In the genomic region with DNA sequence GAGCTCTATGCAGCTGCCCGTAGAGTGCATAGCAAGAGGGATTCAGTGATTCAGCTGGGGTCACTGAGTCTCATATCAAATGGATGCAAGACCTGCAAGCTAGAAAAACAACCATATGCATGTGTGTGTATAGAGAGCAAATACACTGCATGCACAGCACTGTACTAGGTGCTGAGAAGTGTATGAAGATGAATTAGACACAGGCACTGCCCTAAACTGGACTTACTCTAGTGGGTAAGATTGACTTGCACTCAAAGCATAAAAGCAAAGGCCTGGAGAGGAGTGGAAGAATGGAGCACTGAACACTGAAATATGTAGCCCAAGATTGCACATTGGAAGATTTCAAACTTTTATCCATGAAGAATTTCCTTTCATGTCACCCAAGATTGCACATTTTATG, we compare ENCODE assay signal across 1 cellular context.
TF ChIP-seq lines count a peak whose summit lies in the region.

No MANE protein-coding gene starts in this region.

TF ChIP-seq in GM12878, 131 proteins besides CTCF, POLR2A, EP300 and RAD21:
- TF ChIP-seq ZNF207 (IDR thresholded peaks at IDR 0.05; ENCODE audit: borderline replicate concordance) (no peak), CHD1 (IDR thresholded peaks at IDR 0.05; ENCODE audit: low read depth, low read length) (no peak), SUZ12 (IDR thresholded peaks at IDR 0.05; ENCODE audit: unreplicated experiment) (no peak), IKZF2 (IDR thresholded peaks at IDR 0.05) (no peak), CEBPB (IDR thresholded peaks at IDR 0.05; ENCODE audit: borderline replicate concordance in 1 of 2, low read depth in 2 of 2, low read length in 2 of 2) (no peak), BHLHE40 (IDR thresholded peaks at IDR 0.05; ENCODE audit: borderline replicate concordance in 1 of 2, low read depth in 2 of 2, low read length in 1 of 2) (no peak), BCL11A (IDR thresholded peaks at IDR 0.05; ENCODE audit: low read depth, low read length) (no peak)
